ENCODE assay signal across 23 cellular contexts in the genomic region with DNA sequence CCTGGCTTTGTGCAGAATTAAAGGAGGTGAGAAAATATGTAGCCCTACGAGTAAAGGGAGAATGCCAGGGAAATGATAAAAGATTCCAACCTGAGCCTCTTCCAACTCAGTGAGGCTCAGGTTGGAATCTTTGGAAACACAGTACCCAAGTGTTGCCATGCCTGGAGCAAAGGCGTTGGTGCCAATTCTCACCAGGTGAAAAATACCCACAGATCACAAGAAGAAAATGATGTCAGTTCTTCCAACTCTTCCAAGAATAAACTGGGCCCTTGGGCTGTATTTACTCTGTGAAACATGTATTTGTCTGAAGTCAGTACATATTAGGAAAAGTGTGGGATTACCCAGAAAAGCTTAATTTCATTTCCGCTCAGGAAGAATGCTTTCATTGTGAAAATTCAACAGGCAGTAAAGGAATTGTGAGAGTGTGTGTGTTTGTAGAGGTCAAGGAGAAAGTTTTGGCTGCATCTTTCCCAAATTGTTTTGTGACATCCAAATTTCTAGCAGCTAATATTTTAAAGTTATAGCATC.
A peak's percentile ranks its signal among the peaks of the same experiment; 100 is the strongest.
DNase-seq lines count a peak whose midpoint lies in the region; ATAC-seq, FAIRE-seq and TF ChIP-seq lines count a peak whose summit lies in the region.
"Had no signal": no experiment of that assay in that cellular context is flagged by ENCODE, and none has a peak within 500 bp of the region (broad histone marks: within the 10 kb centered on the region; RNA-seq: fewer than 3 reads in every experiment).

No MANE protein-coding gene starts in this region.

- H3K27me3 ChIP-seq in body of pancreas = no peaks in the 10 kb centered on the region
- H3K27me3 ChIP-seq: BE2C, BLaER1 had no signal

- H3K36me3 ChIP-seq in body of pancreas (replicated peaks in 1 of 2; ENCODE audit: insufficient read depth in 1 of 2, low read depth in 2 of 2) (no peaks in the 10 kb centered on the region), kidney (ENCODE audit: control insufficient read depth in 1 of 2, insufficient read depth in 2 of 2, low read length in 2 of 2) (no peaks in the 10 kb centered on the region)
- H3K36me3 ChIP-seq: BE2C, BLaER1 had no signal

- H3K4me3 ChIP-seq in body of pancreas (no peak overlapping the region), kidney (ENCODE audit: low read length in 2 of 2) (no peak overlapping the region)
- H3K4me3 ChIP-seq: BLaER1, GM12878 had no signal

- TF ChIP-seq CTCF in body of pancreas (IDR thresholded peaks at IDR 0.05) (no peak), kidney (IDR thresholded peaks at IDR 0.05; ENCODE audit: borderline replicate concordance, extremely low read depth, insufficient read depth) (no peak)

- ATAC-seq in body of pancreas (peak; percentile 41), GM21423 (IDR thresholded peaks at IDR 0.05; ENCODE audit: unreplicated experiment) (no peak)
- ATAC-seq: GM12878 had no signal

- H3K27ac ChIP-seq in body of pancreas (no peak overlapping the region), kidney (ENCODE audit: low read depth in 2 of 2, low read length in 2 of 2) (no peak overlapping the region)
- H3K27ac ChIP-seq: BLaER1 had no signal

- in situ Hi-C loops in G401 (cut with HindIII; ENCODE audit: low sequenced_read_pairs) = no loop called here

- H3K4me1 ChIP-seq in body of pancreas (peaks cover 39% of the 10 kb centered on the region), kidney (ENCODE audit: control insufficient read depth in 1 of 2, insufficient read depth in 1 of 2, low read depth in 1 of 2, low read length in 2 of 2) (no peaks in the 10 kb centered on the region)
- H3K4me1 ChIP-seq: BE2C, BLaER1, Caco-2 had no signal

- H3K9ac ChIP-seq in kidney (ENCODE audit: low read length in 2 of 2) = no peak overlapping the region
- H3K9ac ChIP-seq: BLaER1 had no signal

- WGBS in body of pancreas, 2 donors = 58 to 80% methylated on average over 3 of the region's 3 CpGs

- no peaks in the 10 kb centered on the region for H3K9me3 ChIP-seq in body of pancreas
- no peaks in the 10 kb centered on the region for H3K9me3 ChIP-seq in kidney (ENCODE audit: control insufficient read depth in 1 of 2, low read length in 2 of 2)
- H3K9me3 ChIP-seq: BE2C, BLaER1, Caco-2 had no signal

- intact Hi-C loops in body of pancreas (cut with DNase I) (no loop called here), kidney (cut with DNase I) (no loop called here)

- peak; percentile 86 for DNase-seq in COLO829 (ENCODE audit: low spot score)
- DNase-seq in G401 (ENCODE audit: low spot score) = peak; percentile 1
- no peak for DNase-seq in body of pancreas
- DNase-seq in kidney = no peak
- DNase-seq in HCEC 1CT = no peak
- DNase-seq: 8988T; ACHN; BE2C; C1 segment of cervical spinal cord; Caco-2; Calu3; CD4-positive, alpha-beta memory T cell; CD4-positive, CD25-positive, alpha-beta regulatory T cell; CD8-positive, alpha-beta memory T cell; DMS79 treated with DMSO at 0.1 percent for 48 hours; GDM1 had no signal

- FAIRE-seq in kidney (lab: Jason Lieb, UNC) = no peak
- FAIRE-seq: A204.1, D721Med, GM12878, GM12892, GM18507 had no signal

- TF ChIP-seq POLR2A in body of pancreas (IDR thresholded peaks at IDR 0.05) = no peak

Comparison
In these comparisons a context has a peak if more than half of its experiments do, and no peak if none do; other contexts are left out.
1. DNase-seq: peak in COLO829 (single experiment) and G401 (single experiment); none in body of pancreas (0 of 4), kidney (single experiment) and HCEC 1CT (single experiment).